ENCODE assay signal across 16 cellular contexts in the genomic region with DNA sequence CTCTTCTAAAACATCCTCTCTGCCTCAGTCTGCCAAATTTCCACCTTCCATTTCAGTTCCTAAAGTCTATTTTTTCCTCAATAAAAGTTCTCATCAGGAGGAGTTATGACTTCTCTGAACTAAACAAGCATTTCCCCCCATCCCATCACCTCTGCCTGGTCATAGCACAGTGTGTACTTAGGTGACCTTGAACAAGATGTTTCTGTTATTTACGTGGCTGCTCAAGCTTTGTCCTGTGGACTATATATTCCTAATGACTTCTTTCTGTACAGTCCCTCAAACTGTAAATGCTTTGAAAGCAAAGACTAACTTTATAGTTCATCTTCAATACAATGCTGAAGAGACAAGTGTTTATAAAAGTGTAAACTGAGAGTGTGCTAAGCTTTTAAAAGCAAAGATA.
A peak's percentile ranks its signal among the peaks of the same experiment; 100 is the strongest.
DNase-seq lines count a peak whose midpoint lies in the region; ATAC-seq and TF ChIP-seq lines count a peak whose summit lies in the region.
"Had no signal": no experiment of that assay in that cellular context is flagged by ENCODE, and none has a peak within 500 bp of the region (broad histone marks: within the 10 kb centered on the region; RNA-seq: fewer than 3 reads in every experiment).

No MANE protein-coding gene starts in this region.

- intact Hi-C loops in Right ventricle myocardium superior (cut with DNase I) (no loop called here), tibial artery (cut with DNase I; ENCODE audit: low total_unique reads) (no loop called here)

- H3K4me3 Mint-ChIP-seq in brain = no peak overlapping the region
- H3K4me3 Mint-ChIP-seq: activated naive CD4-positive, alpha-beta T cell treated with anti-CD3 and anti-CD28 coated beads, Interleukin-2, amount 10 ng/mL, durations not matched to agents 7 days and 5 days; natural killer cell; stimulated activated memory B cell treated with anti-CD40 and anti-IgM and Interleukin-4, amounts not matched to agents 10 μg/mL and 1 μg/mL and 100 μg/mL, for 72 hours; T-helper 1 cell treated with Interleukin-12 subunit alpha and Interleukin-12 subunit beta and Interleukin-4 antibody, amounts not matched to agents 30 μg/mL and 1 μg/mL, for 36 hours had no signal

- H3K9me3 ChIP-seq in muscle layer of colon (ENCODE audit: low read length) (no peaks in the 10 kb centered on the region), tibial artery (no peaks in the 10 kb centered on the region)

- no peaks in the 10 kb centered on the region for H3K27me3 Mint-ChIP-seq in brain
- H3K27me3 Mint-ChIP-seq: activated naive CD4-positive, alpha-beta T cell treated with anti-CD3 and anti-CD28 coated beads, Interleukin-2, amount 10 ng/mL, durations not matched to agents 7 days and 5 days; stimulated activated memory B cell treated with anti-CD40 and anti-IgM and Interleukin-4, amounts not matched to agents 10 μg/mL and 1 μg/mL and 100 μg/mL, for 72 hours had no signal

- peak; percentile 50 for ATAC-seq in Right ventricle myocardium superior (ENCODE audit: poor library complexity)
- ATAC-seq: natural killer cell; stimulated activated memory B cell treated with anti-CD40 and anti-IgM and Interleukin-4, amounts not matched to agents 10 μg/mL and 1 μg/mL and 100 μg/mL, for 72 hours had no signal

- H3K27ac ChIP-seq in muscle layer of colon (ENCODE audit: low read depth, low read length) = peak overlapping the region; percentile 45
- peak overlapping the region; percentile 25 to 65 for H3K27ac ChIP-seq in tibial artery

- H3K4me1 ChIP-seq in muscle layer of colon (ENCODE audit: insufficient read depth, low read length) (peaks cover 51% of the 10 kb centered on the region), tibial artery (peaks cover 0 to 57% (median 46%) of the 10 kb centered on the region in 4 donors)

- DNase-seq in Right ventricle myocardium superior = no peak
- no peak for DNase-seq in tibial artery
- DNase-seq in NCI-H1048 (lab: John Stamatoyannopoulos, UW) = no peak
- DNase-seq in nucleus accumbens (lab: John Stamatoyannopoulos, UW) = no peak
- no peak for DNase-seq in NCI-H510A treated with DMSO at 0.1 percent for 48 hours (lab: John Stamatoyannopoulos, UW)
- DNase-seq in T-helper 2 cell = no peak
- DNase-seq: activated CD4-positive, alpha-beta T cell treated with anti-CD3 and anti-CD28 coated beads for 1 hour; activated naive CD4-positive, alpha-beta T cell treated with anti-CD3 and anti-CD28 coated beads, Interleukin-2, amount 10 ng/mL, durations not matched to agents 7 days and 5 days; C1 segment of cervical spinal cord; DMS79 treated with DMSO at 0.1 percent for 48 hours; natural killer cell; RPMI8226 had no signal

- peaks cover 14% of the 10 kb centered on the region for H3K36me3 Mint-ChIP-seq in brain
- H3K36me3 Mint-ChIP-seq: activated naive CD4-positive, alpha-beta T cell treated with anti-CD3 and anti-CD28 coated beads, Interleukin-2, amount 10 ng/mL, durations not matched to agents 7 days and 5 days; natural killer cell had no signal

- H3K9me3 Mint-ChIP-seq in brain = peaks cover 0 to 3% (median 0%) of the 10 kb centered on the region in 5 experiments
- H3K9me3 Mint-ChIP-seq: activated naive CD4-positive, alpha-beta T cell treated with anti-CD3 and anti-CD28 coated beads, Interleukin-2, amount 10 ng/mL, durations not matched to agents 7 days and 5 days; stimulated activated memory B cell treated with anti-CD40 and anti-IgM and Interleukin-4, amounts not matched to agents 10 μg/mL and 1 μg/mL and 100 μg/mL, for 72 hours; T-helper 1 cell treated with Interleukin-12 subunit alpha and Interleukin-12 subunit beta and Interleukin-4 antibody, amounts not matched to agents 30 μg/mL and 1 μg/mL, for 36 hours had no signal

- peak overlapping the region in 3 of 5 experiments; percentile 14 to 42 (median 18) for H3K27ac Mint-ChIP-seq in brain
- H3K27ac Mint-ChIP-seq: activated naive CD4-positive, alpha-beta T cell treated with anti-CD3 and anti-CD28 coated beads, Interleukin-2, amount 10 ng/mL, durations not matched to agents 7 days and 5 days; natural killer cell; stimulated activated memory B cell treated with anti-CD40 and anti-IgM and Interleukin-4, amounts not matched to agents 10 μg/mL and 1 μg/mL and 100 μg/mL, for 72 hours; T-helper 1 cell treated with Interleukin-12 subunit alpha and Interleukin-12 subunit beta and Interleukin-4 antibody, amounts not matched to agents 30 μg/mL and 1 μg/mL, for 36 hours had no signal

- H3K36me3 ChIP-seq in muscle layer of colon (ENCODE audit: insufficient read depth, low read length) (no peaks in the 10 kb centered on the region), tibial artery (no peaks in the 10 kb centered on the region)

- peaks cover 21% of the 10 kb centered on the region for H3K4me1 Mint-ChIP-seq in brain
- H3K4me1 Mint-ChIP-seq: activated naive CD4-positive, alpha-beta T cell treated with anti-CD3 and anti-CD28 coated beads, Interleukin-2, amount 10 ng/mL, durations not matched to agents 7 days and 5 days had no signal

- H3K4me3 ChIP-seq in muscle layer of colon (ENCODE audit: low read depth in 1 of 2, low read length in 2 of 2) (no peak overlapping the region), tibial artery (no peak overlapping the region)

- no peak overlapping the region for H3K9ac ChIP-seq in muscle layer of colon (ENCODE audit: low read length)

- no peak for TF ChIP-seq CTCF in brain (conservative IDR thresholded peaks at IDR 0.05)
- TF ChIP-seq CTCF in tibial artery (IDR thresholded peaks at IDR 0.05) = no peak

- H3K27me3 ChIP-seq in muscle layer of colon (ENCODE audit: control insufficient read depth in 1 of 2, insufficient read depth in 2 of 2, low read length in 2 of 2) (no peaks in the 10 kb centered on the region), tibial artery (no peaks in the 10 kb centered on the region)
